Comparison of ENCODE assay signal across 8 cellular contexts in genomic region chr11:109864161-109864661, GRCh38.
DNase-seq lines count a peak whose midpoint lies in the region; ATAC-seq and TF ChIP-seq lines count a peak whose summit lies in the region.

No MANE protein-coding gene starts in this region.

- H3K4me3 ChIP-seq in transverse colon (no peak overlapping the region), WERI-Rb-1 (ENCODE audit: low read depth, low read length) (no peak overlapping the region)

- ATAC-seq in GM21360 (IDR thresholded peaks at IDR 0.05; ENCODE audit: unreplicated experiment) (peak; percentile 91), HG03196 (IDR thresholded peaks at IDR 0.05; ENCODE audit: unreplicated experiment) (peak; percentile 95)

- DNase-seq in GM13977 (ENCODE audit: low spot score) (peak; percentile 74), germinal center (ENCODE audit: low spot score) (peak; percentile 6), C1 segment of cervical spinal cord (lab: John Stamatoyannopoulos, UW) (no peak), transverse colon (no peak), WERI-Rb-1 (no peak)
- no peak for DNase-seq in stimulated activated naive CD4-positive, alpha-beta T cell treated with Interleukin-2 at 50 U/mL for 16 hours (lab: John Stamatoyannopoulos, UW)

- TF ChIP-seq POLR2A in transverse colon (IDR thresholded peaks at IDR 0.05): no peak

- in situ Hi-C loops in GM13977 (cut with MboI; ENCODE audit: low pct_unique_long_range_greater_than_20kb, low sequenced_read_pairs, unreplicated experiment): loop anchor here (10.0 to 25.0 kb wide), 2 partner anchors 61 to 248 kb away; no protein-coding TSS in a partner anchor
- in situ Hi-C loops in transverse colon (cut with MboI; ENCODE audit: low pct_ligation_motif_present in 1 of 4, low pct_unique_long_range_greater_than_20kb in 1 of 4, low sequenced_read_pairs in 3 of 4): no loop called here

- H3K36me3 ChIP-seq in transverse colon: no peaks in the 10 kb centered on the region
- no peaks in the 10 kb centered on the region for H3K36me3 ChIP-seq in WERI-Rb-1

- intact Hi-C loops in transverse colon (cut with DNase I; ENCODE audit: low total_unique reads): no loop called here

- no peak for TF ChIP-seq EP300 in transverse colon (IDR thresholded peaks at IDR 0.05; ENCODE audit: low read depth)

- H3K27me3 ChIP-seq in transverse colon (no peaks in the 10 kb centered on the region), WERI-Rb-1 (ENCODE audit: insufficient read depth, low read depth, severe bottlenecking) (no peaks in the 10 kb centered on the region)

- H3K27ac ChIP-seq in transverse colon (no peak overlapping the region), WERI-Rb-1 (no peak overlapping the region)

- H3K9me3 ChIP-seq in transverse colon (no peaks in the 10 kb centered on the region), WERI-Rb-1 (ENCODE audit: severe bottlenecking) (no peaks in the 10 kb centered on the region)

- H3K4me1 ChIP-seq in transverse colon: no peaks in the 10 kb centered on the region

- WGBS in transverse colon (ENCODE audit: low coverage in 1 of 2), 2 donors: 63 to 68% methylated on average over 2 to 3 of the region's 3 CpGs

- TF ChIP-seq CTCF in GM13977 (IDR thresholded peaks at IDR 0.05; ENCODE audit: extremely low read depth, insufficient read depth, missing control alignments) (no peak), transverse colon (IDR thresholded peaks at IDR 0.05) (no peak), WERI-Rb-1 (IDR thresholded peaks at IDR 0.05; ENCODE audit: low read depth, low read length) (no peak)

Comparison
In these comparisons a context has a peak if more than half of its experiments do, and no peak if none do; other contexts are left out.
1. DNase-seq: peak in GM13977 (single experiment) and germinal center (single experiment); none in stimulated activated naive CD4-positive, alpha-beta T cell treated with Interleukin-2 at 50 U/mL for 16 hours (single experiment), C1 segment of cervical spinal cord (0 of 14), transverse colon (single experiment) and WERI-Rb-1 (single experiment).